ENCODE assay signal across 23 cellular contexts in the genomic region with DNA sequence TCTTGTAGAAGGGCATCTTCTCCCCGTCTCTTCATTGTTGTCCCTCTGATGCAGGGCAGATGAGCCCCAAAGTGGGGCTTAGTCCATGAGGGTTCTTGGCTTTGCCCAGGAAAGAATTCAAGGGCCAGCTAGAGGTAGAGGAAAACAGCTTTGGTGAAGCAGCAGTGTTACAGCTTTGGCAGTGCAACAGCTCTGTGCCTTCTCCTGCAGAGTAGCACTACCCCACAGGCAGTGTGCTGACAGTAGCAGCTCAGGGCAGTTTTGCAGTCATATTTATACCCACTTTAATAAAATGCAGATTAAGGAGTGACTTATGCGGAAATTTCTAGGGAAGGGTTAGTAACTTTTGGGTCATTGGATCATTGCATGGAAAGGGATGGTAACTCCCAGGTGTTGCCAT. TPM values are rescaled to one million over a fixed set of nuclear protein-coding genes. Genes with fewer than 3 reads are reported as not detected.
"Had no signal": no experiment of that assay in that cellular context is flagged by ENCODE, and none has a peak within 500 bp of the region (broad histone marks: within the 10 kb centered on the region; RNA-seq: fewer than 3 reads in every experiment).

No MANE protein-coding gene starts in this region.

- H3K4me3 ChIP-seq: colonic mucosa, gastrocnemius medialis, prostate gland, sigmoid colon, testis, tibial artery had no signal

- ATAC-seq: esophagus mucosa; gastrocnemius medialis; left lobe of liver; naive thymus-derived CD4-positive, alpha-beta T cell; right cardiac atrium; stimulated activated effector memory CD8-positive, alpha-beta T cell treated with anti-CD3 and anti-CD28 coated beads, Interleukin-12 subunit alpha, Interleukin-12 subunit beta, amount 100 ng/mL, for 72 hours; stimulated activated naive CD8-positive, alpha-beta T cell treated with anti-CD3 and anti-CD28 coated beads, Interleukin-15, Interleukin-2, amounts not matched to agents 100 U/mL and 50 U/mL, for 24 hours had no signal

- H3K9me3 ChIP-seq: colonic mucosa, gastrocnemius medialis, prostate gland, sigmoid colon, testis, tibial artery had no signal

- DNase-seq: colonic mucosa; effector CD8-positive, alpha-beta T cell; endodermal cell; gastrocnemius medialis; head of caudate nucleus; kidney; mesendoderm; midbrain; naive thymus-derived CD4-positive, alpha-beta T cell; nucleus accumbens; right cardiac atrium; sigmoid colon; stimulated activated CD4-positive, alpha-beta T cell treated with anti-CD3 and anti-CD28 coated beads, Interleukin-2, amount 100 ng/mL, for 24 hours; stimulated activated CD4-positive, alpha-beta T cell treated with anti-CD3 and anti-CD28 coated beads, Interleukin-4, amount 100 ng/mL, for 24 hours; stimulated activated naive CD8-positive, alpha-beta T cell treated with anti-CD3 and anti-CD28 coated beads, Interleukin-15, Interleukin-2, amounts not matched to agents 100 U/mL and 50 U/mL, for 24 hours; substantia nigra; testis; tibial artery had no signal

- H3K27me3 ChIP-seq: colonic mucosa, gastrocnemius medialis, sigmoid colon, testis, tibial artery had no signal

- H3K36me3 ChIP-seq: colonic mucosa, gastrocnemius medialis, prostate gland, sigmoid colon, tibial artery had no signal

- H3K27ac ChIP-seq: colonic mucosa, epithelial cell of prostate, prostate gland, sigmoid colon, testis, tibial artery had no signal

- H3K4me1 ChIP-seq: colonic mucosa, prostate gland, testis had no signal

RNA-seq across cellular contexts. Expression of a gene that starts 15.9 kb away (rescaled TPM):
- polyA plus RNA-seq: naive thymus-derived CD4-positive, alpha-beta T cell had no signal
